In genomic region chr6:138160329-138161117, GRCh38 we compare ENCODE assay signal across 12 cellular contexts. TPM values are rescaled to one million over a fixed set of nuclear protein-coding genes. Genes with fewer than 3 reads are reported as not detected.
DNase-seq lines count a peak whose midpoint lies in the region; ATAC-seq and TF ChIP-seq lines count a peak whose summit lies in the region.
"Had no signal": no experiment of that assay in that cellular context is flagged by ENCODE, and none has a peak within 500 bp of the region (broad histone marks: within the 10 kb centered on the region; RNA-seq: fewer than 3 reads in every experiment).

No MANE protein-coding gene starts in this region.

- no peak for ATAC-seq in stimulated activated effector memory CD8-positive, alpha-beta T cell treated with anti-CD3 and anti-CD28 coated beads, Interleukin-12 subunit alpha, Interleukin-12 subunit beta, amount 100 ng/mL, for 72 hours
- ATAC-seq in GM19452 (IDR thresholded peaks at IDR 0.05; ENCODE audit: unreplicated experiment): no peak

- intact Hi-C loops in activated CD4-positive, alpha-beta T cell treated with anti-CD3 and anti-CD28 coated beads, Interleukin-2, amount 10 ng/mL, durations not matched to agents 24 days and 14 days (cut with micrococcal nuclease): loop anchor here (5.0 kb wide), 1 partner anchor 53 kb away; the partner anchor contains the start of gene PERP
- intact Hi-C loops in OCI-LY7 (cut with micrococcal nuclease; ENCODE audit: unreplicated experiment): no loop called here

- no peak for DNase-seq in activated CD4-positive, alpha-beta T cell treated with anti-CD3 and anti-CD28 coated beads, Interleukin-2, amount 10 ng/mL, durations not matched to agents 24 days and 14 days
- no peak for DNase-seq in activated CD4-positive, alpha-beta T cell treated with anti-CD3 and anti-CD28 coated beads, Interleukin-2, amount 50 U/mL, for 1 hour
- DNase-seq in NCI-H774 (lab: John Stamatoyannopoulos, UW) (peak; percentile 8), endodermal cell (no peak), AG08396 (ENCODE audit: low spot score) (no peak), OCI-LY7 (ENCODE audit: low spot score) (no peak)
- DNase-seq in stimulated activated effector memory CD8-positive, alpha-beta T cell treated with anti-CD3 and anti-CD28 coated beads, Interleukin-12 subunit alpha, Interleukin-12 subunit beta, amount 100 ng/mL, for 72 hours (ENCODE audit: low spot score in 2 of 2): no peak
- DNase-seq: foreskin keratinocyte had no signal

- CTCF ChIA-PET in OCI-LY7 (lab: Charles Lee; ENCODE audit: unreplicated experiment): no interaction called here

- no peaks in the 10 kb centered on the region for H3K9me2 ChIP-seq in OCI-LY7 (ENCODE audit: insufficient read depth, low read length)

- peaks cover 14% of the 10 kb centered on the region for H3K4me1 Mint-ChIP-seq in activated CD4-positive, alpha-beta T cell treated with anti-CD3 and anti-CD28 coated beads, Interleukin-2, amount 10 ng/mL, durations not matched to agents 24 days and 14 days
- peaks cover 18% of the 10 kb centered on the region for H3K4me1 Mint-ChIP-seq in endodermal cell
- peaks cover 13% of the 10 kb centered on the region for H3K4me1 Mint-ChIP-seq in stimulated activated effector memory CD8-positive, alpha-beta T cell treated with anti-CD3 and anti-CD28 coated beads, Interleukin-12 subunit alpha, Interleukin-12 subunit beta, amount 100 ng/mL, for 72 hours

- peaks cover 59% of the 10 kb centered on the region for H3K27me3 Mint-ChIP-seq in activated CD4-positive, alpha-beta T cell treated with anti-CD3 and anti-CD28 coated beads, Interleukin-2, amount 10 ng/mL, durations not matched to agents 24 days and 14 days
- peaks cover 32% of the 10 kb centered on the region for H3K27me3 Mint-ChIP-seq in endodermal cell (ENCODE audit: insufficient read depth)

- POLR2A ChIA-PET in OCI-LY7 (lab: Charles Lee): interaction anchor here (1.3 kb wide), 1 partner anchor 7 kb away, joined by 3 read pairs; no protein-coding TSS in a partner anchor

- H3K4me3 ChIP-seq in endodermal cell (ENCODE audit: low read length) (peak overlapping the region; percentile 77), OCI-LY7 (ENCODE audit: low read depth, low read length, poor library complexity, severe bottlenecking) (no peak overlapping the region)

- H3K4me1 ChIP-seq in endodermal cell (ENCODE audit: control insufficient read depth, insufficient read depth, low read length) (no peaks in the 10 kb centered on the region), OCI-LY7 (ENCODE audit: insufficient read depth, low read length, poor library complexity, severe bottlenecking) (no peaks in the 10 kb centered on the region)
- H3K4me1 ChIP-seq: foreskin keratinocyte had no signal

- no peak overlapping the region for H2AFZ ChIP-seq in OCI-LY7 (ENCODE audit: low read length)

- H3K36me3 Mint-ChIP-seq in activated CD4-positive, alpha-beta T cell treated with anti-CD3 and anti-CD28 coated beads, Interleukin-2, amount 10 ng/mL, durations not matched to agents 24 days and 14 days (ENCODE audit: low read depth): no peaks in the 10 kb centered on the region
- H3K36me3 Mint-ChIP-seq in endodermal cell (ENCODE audit: low read depth): no peaks in the 10 kb centered on the region
- no peaks in the 10 kb centered on the region for H3K36me3 Mint-ChIP-seq in stimulated activated effector memory CD8-positive, alpha-beta T cell treated with anti-CD3 and anti-CD28 coated beads, Interleukin-12 subunit alpha, Interleukin-12 subunit beta, amount 100 ng/mL, for 72 hours

- H3K9me3 Mint-ChIP-seq in activated CD4-positive, alpha-beta T cell treated with anti-CD3 and anti-CD28 coated beads, Interleukin-2, amount 10 ng/mL, durations not matched to agents 24 days and 14 days: no peaks in the 10 kb centered on the region
- no peaks in the 10 kb centered on the region for H3K9me3 Mint-ChIP-seq in endodermal cell
- no peaks in the 10 kb centered on the region for H3K9me3 Mint-ChIP-seq in stimulated activated effector memory CD8-positive, alpha-beta T cell treated with anti-CD3 and anti-CD28 coated beads, Interleukin-12 subunit alpha, Interleukin-12 subunit beta, amount 100 ng/mL, for 72 hours

- no TSS peak for BruUV-seq in OCI-LY7 (replicated peaks; lab: Mats Ljungman, UMichigan)

- H3K4me3 Mint-ChIP-seq in activated CD4-positive, alpha-beta T cell treated with anti-CD3 and anti-CD28 coated beads, Interleukin-2, amount 10 ng/mL, durations not matched to agents 24 days and 14 days: peak overlapping the region; percentile 72
- peak overlapping the region; percentile 61 for H3K4me3 Mint-ChIP-seq in endodermal cell
- H3K4me3 Mint-ChIP-seq in stimulated activated effector memory CD8-positive, alpha-beta T cell treated with anti-CD3 and anti-CD28 coated beads, Interleukin-12 subunit alpha, Interleukin-12 subunit beta, amount 100 ng/mL, for 72 hours: peak overlapping the region; percentile 68

- peaks cover 16% of the 10 kb centered on the region for H3K27me3 ChIP-seq in endodermal cell (ENCODE audit: control insufficient read depth, insufficient read depth, low read length, poor library complexity, severe bottlenecking)

- TF ChIP-seq CTCF in endodermal cell (conservative IDR thresholded peaks at IDR 0.05): no peak
- no peak for TF ChIP-seq CTCF in OCI-LY7 (conservative IDR thresholded peaks at IDR 0.05; ENCODE audit: low read length)

- H3K27ac Mint-ChIP-seq in activated CD4-positive, alpha-beta T cell treated with anti-CD3 and anti-CD28 coated beads, Interleukin-2, amount 10 ng/mL, durations not matched to agents 24 days and 14 days: no peak overlapping the region
- no peak overlapping the region for H3K27ac Mint-ChIP-seq in endodermal cell
- no peak overlapping the region for H3K27ac Mint-ChIP-seq in stimulated activated effector memory CD8-positive, alpha-beta T cell treated with anti-CD3 and anti-CD28 coated beads, Interleukin-12 subunit alpha, Interleukin-12 subunit beta, amount 100 ng/mL, for 72 hours

- peak overlapping the region; percentile 54 for H3K9ac ChIP-seq in endodermal cell (ENCODE audit: extremely low read depth, low read length, poor library complexity, severe bottlenecking)

- no peak overlapping the region for H3K27ac ChIP-seq in endodermal cell (ENCODE audit: low read depth, low read length)
- H3K27ac ChIP-seq in OCI-LY7 (ENCODE audit: low read depth, low read length, poor library complexity, severe bottlenecking): no peak overlapping the region
- H3K27ac ChIP-seq: foreskin keratinocyte, SK-N-MC had no signal

- no peaks in the 10 kb centered on the region for H3K79me2 ChIP-seq in OCI-LY7 (ENCODE audit: insufficient read depth, low read depth, low read length)

- WGBS in endodermal cell (ENCODE audit: insufficient coverage in 1 of 2, insufficient read length in 1 of 2), 2 experiments: 42 to 84% methylated on average over 1 to 12 of the region's 12 CpGs

- H3K9me3 ChIP-seq in endodermal cell (ENCODE audit: control insufficient read depth, low read length): no peaks in the 10 kb centered on the region
- no peaks in the 10 kb centered on the region for H3K9me3 ChIP-seq in OCI-LY7 (ENCODE audit: low read length)

- no peaks in the 10 kb centered on the region for H4K20me1 ChIP-seq in OCI-LY7 (ENCODE audit: insufficient read depth, low read length)

- no peaks in the 10 kb centered on the region for H3K36me3 ChIP-seq in endodermal cell (ENCODE audit: control insufficient read depth, insufficient read depth, low read length)
- H3K36me3 ChIP-seq in OCI-LY7 (ENCODE audit: insufficient read depth, low read length): no peaks in the 10 kb centered on the region

- no peak overlapping the region for H3K4me2 ChIP-seq in OCI-LY7 (ENCODE audit: low read length)

RNA-seq across cellular contexts. Expression of gene ARFGEF3, which starts 1.2 kb away (rescaled TPM):
- 0.47 TPM in 2 replicates for total RNA-seq in activated CD4-positive, alpha-beta T cell treated with anti-CD3 and anti-CD28 coated beads, Interleukin-2, amount 10 ng/mL, durations not matched to agents 24 days and 14 days
- total RNA-seq in endodermal cell (10 to 100 TPM; 10.9 to 14.3 TPM), OCI-LY7 (2022) (not detected in 2 replicates)
- polyA plus RNA-seq in endodermal cell (2013, experiment 1 of 2): 1.6 TPM
- 1.7 TPM for polyA plus RNA-seq in endodermal cell (2013, experiment 2 of 2)
- total RNA-seq in OCI-LY7 (2014; rRNA removed; shearing (Covaris generic)): not detected in 2 replicates

RNA-seq across cellular contexts. Expression of gene PERP, which starts 53.3 kb away (rescaled TPM):
- 4.8 TPM in 2 replicates for total RNA-seq in activated CD4-positive, alpha-beta T cell treated with anti-CD3 and anti-CD28 coated beads, Interleukin-2, amount 10 ng/mL, durations not matched to agents 24 days and 14 days
- total RNA-seq in endodermal cell (100 to 1,000 TPM in 1 of 2 donors, 10 to 100 TPM in 1; 85.4 to 120 TPM), OCI-LY7 (2022) (not detected in 2 replicates)
- polyA plus RNA-seq in endodermal cell (2013, experiment 1 of 2): 32.2 TPM
- 33.7 TPM for polyA plus RNA-seq in endodermal cell (2013, experiment 2 of 2)
- total RNA-seq in OCI-LY7 (2014; rRNA removed; shearing (Covaris generic)): not detected in 2 replicates

RNA-seq across cellular contexts. Expression of gene PBOV1, which starts 57.8 kb away (rescaled TPM):
- total RNA-seq in activated CD4-positive, alpha-beta T cell treated with anti-CD3 and anti-CD28 coated beads, Interleukin-2, amount 10 ng/mL, durations not matched to agents 24 days and 14 days: not detected in 2 replicates
- total RNA-seq in endodermal cell (not detected), OCI-LY7 (2022) (not detected in 2 replicates)
- not detected for polyA plus RNA-seq in endodermal cell (2013, experiment 1 of 2)
- polyA plus RNA-seq in endodermal cell (2013, experiment 2 of 2): not detected
- total RNA-seq in OCI-LY7 (2014; rRNA removed; shearing (Covaris generic)): not detected in 2 replicates
- total RNA-seq: foreskin keratinocyte, renal cortical epithelial cell had no signal
- polyA plus RNA-seq: BJ, foreskin keratinocyte had no signal

Comparison
In these comparisons a context has a peak if more than half of its experiments do, and no peak if none do; other contexts are left out.
1. RNA of gene PERP, which starts 53.3 kb away (total RNA-seq): 85.4 to 120 TPM in endodermal cell; 4.8 TPM in activated CD4-positive, alpha-beta T cell treated with anti-CD3 and anti-CD28 coated beads, Interleukin-2, amount 10 ng/mL, durations not matched to agents 24 days and 14 days and not detected in OCI-LY7; every median in the first group is over 10 times any median in the second.
2. Peak in every context shown above with its lines, with median percentiles within 50 percentile points of each other: H3K4me3 Mint-ChIP-seq.